Comparison of ENCODE assay signal across 9 cellular contexts in genomic region chr1:27660300-27660837, GRCh38. TPM values are rescaled to one million over a fixed set of nuclear protein-coding genes. Genes with fewer than 3 reads are reported as not detected.
DNase-seq lines count a peak whose midpoint lies in the region; TF ChIP-seq lines count a peak whose summit lies in the region.
"Had no signal": no experiment of that assay in that cellular context is flagged by ENCODE, and none has a peak within 500 bp of the region (broad histone marks: within the 10 kb centered on the region; RNA-seq: fewer than 3 reads in every experiment).

No MANE protein-coding gene starts in this region.

- peak overlapping the region in 1 of 2 donors; percentile 38 for H3K9ac ChIP-seq in liver (ENCODE audit: low read depth in 1 of 2, low read length in 2 of 2)

- H3K4me1 ChIP-seq in adrenal gland (replicated peaks in 1 of 2) (peaks cover 12 to 24% of the 10 kb centered on the region in 2 donors), liver (ENCODE audit: control insufficient read depth in 4 of 4, insufficient read depth in 4 of 4, low read length in 3 of 4) (peaks cover 0 to 12% (median 2%) of the 10 kb centered on the region in 4 donors), transverse colon (peaks cover 2 to 27% (median 14%) of the 10 kb centered on the region in 4 donors)

- no peaks in the 10 kb centered on the region for H3K9me3 ChIP-seq in adrenal gland (replicated peaks in 1 of 3)
- H3K9me3 ChIP-seq in liver (ENCODE audit: control insufficient read depth in 4 of 4, low read length in 3 of 4) = no peaks in the 10 kb centered on the region
- no peaks in the 10 kb centered on the region for H3K9me3 ChIP-seq in transverse colon

- in situ Hi-C loops in transverse colon (cut with MboI; ENCODE audit: low pct_ligation_motif_present in 1 of 4, low pct_unique_long_range_greater_than_20kb in 1 of 4, low sequenced_read_pairs in 3 of 4) = loop anchor here (5.0 to 10.0 kb wide), 3 partner anchors 46 to 103 kb away; no protein-coding TSS in a partner anchor

- H3K9me3 Mint-ChIP-seq in activated naive CD4-positive, alpha-beta T cell treated with anti-CD3 and anti-CD28 coated beads for 36 hours = no peaks in the 10 kb centered on the region

- peaks cover 44% of the 10 kb centered on the region for H3K4me1 Mint-ChIP-seq in activated naive CD4-positive, alpha-beta T cell treated with anti-CD3 and anti-CD28 coated beads for 36 hours (ENCODE audit: low read depth)

- peak; percentile 36 for DNase-seq in activated naive CD4-positive, alpha-beta T cell treated with anti-CD3 and anti-CD28 coated beads for 36 hours
- DNase-seq in activated naive CD4-positive, alpha-beta T cell treated with anti-CD3 and anti-CD28 coated beads, Interleukin-2, amount 50 U/mL, for 16 hours = no peak
- DNase-seq in adrenal gland (peak in 1 of 7 donors; percentile 25), transverse colon (no peak), pons (ENCODE audit: low spot score) (no peak), hippocampal formation (lab: John Stamatoyannopoulos, UW) (no peak), NCI-H2107 treated with DMSO at 0.1 percent for 48 hours (lab: John Stamatoyannopoulos, UW; ENCODE audit: unreplicated experiment) (no peak)
- DNase-seq: NCI-H524 treated with DMSO at 0.1 percent for 48 hours had no signal

- WGBS in adrenal gland, 4 donors = 39 to 50% (median 48%) methylated on average over 10 of the region's 10 CpGs
- WGBS in liver = 76% methylated on average over 10 of the region's 10 CpGs
- WGBS in transverse colon (ENCODE audit: low coverage in 1 of 2), 2 donors = 43 to 80% methylated on average over 1 to 10 of the region's 10 CpGs

- CTCF ChIA-PET in activated naive CD4-positive, alpha-beta T cell treated with anti-CD3 and anti-CD28 coated beads for 36 hours (lab: Charles Lee) = interaction anchor here (0.6 to 13.0 kb wide), 7 partner anchors 9 to 937 kb away, joined by 3 to 263 read pairs (median 13); partner anchors contain the start of gene AHDC1

- H3K36me3 ChIP-seq in adrenal gland (replicated peaks in 1 of 2) = no peaks in the 10 kb centered on the region
- no peaks in the 10 kb centered on the region for H3K36me3 ChIP-seq in liver (ENCODE audit: control insufficient read depth in 4 of 4, insufficient read depth in 3 of 4, low read depth in 1 of 4, low read length in 3 of 4)
- no peaks in the 10 kb centered on the region for H3K36me3 ChIP-seq in transverse colon

- H3K4me3 Mint-ChIP-seq in activated naive CD4-positive, alpha-beta T cell treated with anti-CD3 and anti-CD28 coated beads for 36 hours = peak overlapping the region; percentile 84

- H3K27me3 ChIP-seq in adrenal gland (no peaks in the 10 kb centered on the region), liver (ENCODE audit: control insufficient read depth in 4 of 4, insufficient read depth in 4 of 4, low read length in 3 of 4) (no peaks in the 10 kb centered on the region), transverse colon (no peaks in the 10 kb centered on the region)

- H3K36me3 Mint-ChIP-seq in activated naive CD4-positive, alpha-beta T cell treated with anti-CD3 and anti-CD28 coated beads for 36 hours (ENCODE audit: low read depth) = no peaks in the 10 kb centered on the region

- TF ChIP-seq CTCF in adrenal gland (IDR thresholded peaks at IDR 0.05) (peak in 1 of 6 experiments; percentile 16), liver (IDR thresholded peaks at IDR 0.05; ENCODE audit: low read depth, low read length, missing input control) (no peak), transverse colon (IDR thresholded peaks at IDR 0.05) (no peak)

- no peak for TF ChIP-seq EP300 in transverse colon (IDR thresholded peaks at IDR 0.05; ENCODE audit: low read depth)

- H3K27ac ChIP-seq in adrenal gland (peak overlapping the region in 3 of 5 donors; percentile 70 to 90 (median 82)), liver (ENCODE audit: low read depth in 1 of 2, low read length in 2 of 2) (peak overlapping the region; percentile 14 to 40), transverse colon (peak overlapping the region; percentile 90 to 92 (median 91))

- no peaks in the 10 kb centered on the region for H3K27me3 Mint-ChIP-seq in activated naive CD4-positive, alpha-beta T cell treated with anti-CD3 and anti-CD28 coated beads for 36 hours (ENCODE audit: low read depth)

- H3K4me3 ChIP-seq in adrenal gland = peak overlapping the region in 2 of 4 donors; percentile 33 to 56
- peak overlapping the region in 1 of 3 donors; percentile 65 for H3K4me3 ChIP-seq in liver (ENCODE audit: low read depth in 1 of 3, low read length in 3 of 3)
- H3K4me3 ChIP-seq in transverse colon = peak overlapping the region; percentile 58 to 76 (median 74)

- peak in 1 of 2 donors; percentile 4 for TF ChIP-seq RAD21 in liver (IDR thresholded peaks at IDR 0.05)

- intact Hi-C loops in activated naive CD4-positive, alpha-beta T cell treated with anti-CD3 and anti-CD28 coated beads for 36 hours (cut with micrococcal nuclease) = loop anchor here (1.0 to 5.0 kb wide), 2 partner anchors 243 to 268 kb away; partner anchors contain the start of gene GPR3
- intact Hi-C loops in adrenal gland (cut with DNase I) (loop anchor here (5.0 to 10.0 kb wide), 2 partner anchors 53 to 266 kb away; partner anchors contain the start of gene GPR3 (in 2 of the 2)), transverse colon (cut with DNase I; ENCODE audit: low total_unique reads) (no loop called here)

- TF ChIP-seq POLR2A in adrenal gland (IDR thresholded peaks at IDR 0.05) (no peak), transverse colon (IDR thresholded peaks at IDR 0.05) (no peak)

- H3K27ac Mint-ChIP-seq in activated naive CD4-positive, alpha-beta T cell treated with anti-CD3 and anti-CD28 coated beads for 36 hours = peak overlapping the region; percentile 93

TF ChIP-seq in liver, 16 proteins besides CTCF, POLR2A, EP300 and RAD21 (continues in another document):
- no peak for TF ChIP-seq RXRA (IDR thresholded peaks at IDR 0.05)
- no peak for TF ChIP-seq HNF4A (conservative IDR thresholded peaks at IDR 0.05)
- no peak for TF ChIP-seq YY1 (IDR thresholded peaks at IDR 0.05)
- TF ChIP-seq, protein P1, sequence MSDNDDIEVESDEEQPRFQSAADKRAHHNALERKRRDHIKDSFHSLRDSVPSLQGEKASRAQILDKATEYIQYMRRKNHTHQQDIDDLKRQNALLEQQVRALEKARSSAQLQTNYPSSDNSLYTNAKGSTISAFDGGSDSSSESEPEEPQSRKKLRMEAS (IDR thresholded peaks at IDR 0.05) = no peak
- no peak for TF ChIP-seq HNF4G (IDR thresholded peaks at IDR 0.05)
- TF ChIP-seq, protein P2, sequence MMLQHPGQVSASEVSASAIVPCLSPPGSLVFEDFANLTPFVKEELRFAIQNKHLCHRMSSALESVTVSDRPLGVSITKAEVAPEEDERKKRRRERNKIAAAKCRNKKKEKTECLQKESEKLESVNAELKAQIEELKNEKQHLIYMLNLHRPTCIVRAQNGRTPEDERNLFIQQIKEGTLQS (IDR thresholded peaks at IDR 0.05) = no peak
- no peak for TF ChIP-seq REST (IDR thresholded peaks at IDR 0.05)
- no peak for TF ChIP-seq FOXA1 (IDR thresholded peaks at IDR 0.05)
- TF ChIP-seq FOXA2 (IDR thresholded peaks at IDR 0.05) = no peak

RNA-seq across cellular contexts. Expression of gene IFI6, which starts 11.6 kb away (rescaled TPM):
- total RNA-seq in activated naive CD4-positive, alpha-beta T cell treated with anti-CD3 and anti-CD28 coated beads for 36 hours = 100 to 1,000 TPM; 115 to 125 TPM
- total RNA-seq in adrenal gland (100 to 1,000 TPM in 5 of 8 donors, 10 to 100 TPM in 3; 67.6 to 379 (median 175) TPM), liver (10 to 100 TPM in 1 of 2 donors, 1 to 10 TPM in 1; 5.9 to 52.4 TPM), transverse colon (10 to 100 TPM in 2 of 4 donors, 1 to 10 TPM in 2; 1.2 to 28.1 (median 14.2) TPM)
- polyA plus RNA-seq in adrenal gland (100 to 1,000 TPM; 213 to 611 (median 223) TPM), liver (100 to 1,000 TPM; 286 to 339 TPM)

RNA-seq across cellular contexts. Expression of gene FGR, which starts 25.4 kb away (rescaled TPM):
- under 1 TPM; 0.10 to 0.14 TPM for total RNA-seq in activated naive CD4-positive, alpha-beta T cell treated with anti-CD3 and anti-CD28 coated beads for 36 hours
- total RNA-seq in adrenal gland = 10 to 100 TPM in 4 of 8 donors, 1 to 10 TPM in 4; 4.7 to 16.0 (median 10.4) TPM
- 10 to 100 TPM in 2 of 3 donors, 1 to 10 TPM in 1; 6.0 to 51.9 (median 11.3) TPM for polyA plus RNA-seq in adrenal gland
- total RNA-seq in liver = 10 to 100 TPM in 1 of 2 donors, 1 to 10 TPM in 1; 7.8 to 20.2 TPM
- 1 to 10 TPM; 2.8 to 4.6 TPM for polyA plus RNA-seq in liver
- total RNA-seq in transverse colon = 1 to 10 TPM; 2.2 to 8.8 (median 5.8) TPM

RNA-seq across cellular contexts. Expression of gene AHDC1, which starts 56.4 kb away (rescaled TPM):
- 10 to 100 TPM in 1 of 2 experiments, 1 to 10 TPM in 1; 7.7 to 10.1 TPM for total RNA-seq in activated naive CD4-positive, alpha-beta T cell treated with anti-CD3 and anti-CD28 coated beads for 36 hours
- total RNA-seq in adrenal gland = 100 to 1,000 TPM in 1 of 8 donors, 10 to 100 TPM in 7; 43.9 to 111 (median 71.8) TPM
- polyA plus RNA-seq in adrenal gland = 10 to 100 TPM; 10.4 to 98.5 (median 27.0) TPM
- 1 to 10 TPM; 4.7 to 6.3 TPM for total RNA-seq in liver
- 1 to 10 TPM; 2.4 to 6.5 TPM for polyA plus RNA-seq in liver
- total RNA-seq in transverse colon = 10 to 100 TPM; 11.7 to 34.4 (median 21.3) TPM

Comparison
In these comparisons a context has a peak if more than half of its experiments do, and no peak if none do; other contexts are left out.
1. H3K27ac ChIP-seq: peak in every context shown above with its lines; median percentile 91 in transverse colon; 82 in adrenal gland; 27 in liver.